Comparison of ENCODE assay signal across 15 cellular contexts in the genomic region with DNA sequence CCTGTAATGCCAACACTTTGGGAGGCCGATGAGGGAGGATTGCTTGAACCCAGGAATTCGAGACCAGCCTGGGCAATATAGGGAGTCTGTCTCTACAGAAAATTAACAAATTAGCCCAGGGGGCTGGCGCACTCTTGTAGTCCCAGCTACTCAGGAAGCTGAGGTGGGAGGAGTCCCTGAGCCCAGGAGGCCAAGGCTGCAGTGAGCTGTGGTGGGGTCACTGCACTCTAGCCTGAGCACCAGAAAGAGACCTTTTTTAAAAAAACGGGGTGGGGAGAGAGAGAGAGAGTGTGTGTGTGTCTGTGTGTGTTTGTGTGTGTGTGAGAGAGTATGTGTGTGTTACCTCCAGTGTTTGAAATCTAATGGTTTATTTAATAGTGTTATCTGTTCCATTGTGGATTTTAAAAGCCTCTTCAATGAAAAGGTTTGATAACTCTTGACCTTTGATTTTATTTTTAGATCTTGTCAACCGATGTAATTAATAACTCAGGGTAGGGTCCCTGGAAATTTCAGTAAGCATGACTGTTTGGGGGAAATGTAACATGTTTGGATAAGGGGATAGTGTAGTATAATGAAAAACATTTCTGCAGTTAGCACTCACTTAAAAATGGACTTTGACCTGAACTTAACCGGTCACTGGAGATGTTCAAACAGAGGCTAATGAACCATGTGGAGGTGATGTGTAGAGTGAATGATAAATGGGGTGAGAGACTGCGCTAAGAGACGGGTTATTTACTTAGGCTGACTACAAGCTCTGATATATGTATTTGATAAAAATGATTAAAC. TPM values are rescaled to one million over a fixed set of nuclear protein-coding genes. Genes with fewer than 3 reads are reported as not detected.
DNase-seq lines count a peak whose midpoint lies in the region; ATAC-seq and TF ChIP-seq lines count a peak whose summit lies in the region.
"Had no signal": no experiment of that assay in that cellular context is flagged by ENCODE, and none has a peak within 500 bp of the region (broad histone marks: within the 10 kb centered on the region; RNA-seq: fewer than 3 reads in every experiment).

No MANE protein-coding gene starts in this region.

- H3K27ac Mint-ChIP-seq in CD8-positive, alpha-beta T cell = peak overlapping the region; percentile 32
- peak overlapping the region; percentile 8 for H3K27ac Mint-ChIP-seq in activated naive CD8-positive, alpha-beta T cell treated with anti-CD3 and anti-CD28 coated beads, Interleukin-2, amount 50 U/mL, for 24 hours
- H3K27ac Mint-ChIP-seq in naive thymus-derived CD4-positive, alpha-beta T cell = peak overlapping the region in 5 of 9 donors; percentile 50 to 73 (median 63)
- H3K27ac Mint-ChIP-seq: activated T-helper 2 cell treated with anti-CD3 and anti-CD28 coated beads, Interferon-gamma antibody, Interleukin-2, Interleukin-4, amounts not matched to agents 10 μg/mL and 5 μg/mL and 100 μg/mL, durations not matched to agents 14 hours and 24 hours and 36 hours had no signal

- no peak overlapping the region for H3K4me3 Mint-ChIP-seq in CD8-positive, alpha-beta T cell
- no peak overlapping the region for H3K4me3 Mint-ChIP-seq in activated naive CD8-positive, alpha-beta T cell treated with anti-CD3 and anti-CD28 coated beads, Interleukin-2, amount 50 U/mL, for 24 hours
- H3K4me3 Mint-ChIP-seq in naive thymus-derived CD4-positive, alpha-beta T cell = no peak overlapping the region

- H3K4me1 ChIP-seq in CD8-positive, alpha-beta T cell (ENCODE audit: insufficient read depth, low read length) = no peaks in the 10 kb centered on the region
- no peaks in the 10 kb centered on the region for H3K4me1 ChIP-seq in naive thymus-derived CD4-positive, alpha-beta T cell (ENCODE audit: control insufficient read depth in 2 of 2, insufficient read depth in 2 of 2, low read length in 2 of 2)
- peaks cover 0 to 16% (median 2%) of the 10 kb centered on the region in 4 donors for H3K4me1 ChIP-seq in tibial artery

- no peak overlapping the region for H3K4me3 ChIP-seq in CD8-positive, alpha-beta T cell (ENCODE audit: low read depth, low read length)
- H3K4me3 ChIP-seq in naive thymus-derived CD4-positive, alpha-beta T cell (ENCODE audit: low read length) = no peak overlapping the region
- no peak overlapping the region for H3K4me3 ChIP-seq in tibial artery
- H3K4me3 ChIP-seq: BLaER1 treated with 17β-estradiol and CSF1 and Interleukin-3, amounts not matched to agents 10 nM and 100 nM; sigmoid colon had no signal

- in situ Hi-C loops in GM13977 (cut with MboI; ENCODE audit: low pct_unique_long_range_greater_than_20kb, low sequenced_read_pairs, unreplicated experiment) = no loop called here

- peaks cover 53% of the 10 kb centered on the region for H3K36me3 Mint-ChIP-seq in CD8-positive, alpha-beta T cell
- H3K36me3 Mint-ChIP-seq in activated naive CD8-positive, alpha-beta T cell treated with anti-CD3 and anti-CD28 coated beads, Interleukin-2, amount 50 U/mL, for 24 hours (ENCODE audit: low read depth) = peaks cover 14% of the 10 kb centered on the region
- peaks cover 0 to 30% (median 14%) of the 10 kb centered on the region in 5 donors for H3K36me3 Mint-ChIP-seq in naive thymus-derived CD4-positive, alpha-beta T cell

- TF ChIP-seq CTCF in CD8-positive, alpha-beta T cell (IDR thresholded peaks at IDR 0.05) = no peak
- TF ChIP-seq CTCF in GM13977 (IDR thresholded peaks at IDR 0.05; ENCODE audit: extremely low read depth, insufficient read depth, missing control alignments) = no peak
- no peak for TF ChIP-seq CTCF in tibial artery (IDR thresholded peaks at IDR 0.05)

- no peaks in the 10 kb centered on the region for H3K27me3 ChIP-seq in CD8-positive, alpha-beta T cell (ENCODE audit: insufficient read depth, low read length)
- H3K27me3 ChIP-seq in naive thymus-derived CD4-positive, alpha-beta T cell (ENCODE audit: control insufficient read depth in 2 of 2, insufficient read depth in 2 of 2, low read length in 2 of 2) = no peaks in the 10 kb centered on the region
- H3K27me3 ChIP-seq in tibial artery = no peaks in the 10 kb centered on the region
- H3K27me3 ChIP-seq: BLaER1 treated with 17β-estradiol and CSF1 and Interleukin-3, amounts not matched to agents 10 nM and 100 nM; sigmoid colon had no signal

- peaks cover 15% of the 10 kb centered on the region for H3K36me3 ChIP-seq in CD8-positive, alpha-beta T cell (ENCODE audit: insufficient read depth, low read length)
- H3K36me3 ChIP-seq in naive thymus-derived CD4-positive, alpha-beta T cell (ENCODE audit: control insufficient read depth in 2 of 3, insufficient read depth in 3 of 3, low read length in 3 of 3) = peaks cover 0 to 21% (median 0%) of the 10 kb centered on the region in 3 experiments
- H3K36me3 ChIP-seq in tibial artery = peaks cover 0 to 24% (median 15%) of the 10 kb centered on the region in 3 donors

- no peak overlapping the region for H3K27ac ChIP-seq in CD8-positive, alpha-beta T cell (ENCODE audit: low read depth, low read length)
- peak overlapping the region; percentile 2 for H3K27ac ChIP-seq in naive thymus-derived CD4-positive, alpha-beta T cell (ENCODE audit: low read depth, low read length)
- H3K27ac ChIP-seq in tibial artery = no peak overlapping the region
- H3K27ac ChIP-seq: BLaER1 treated with 17β-estradiol and CSF1 and Interleukin-3, amounts not matched to agents 10 nM and 100 nM; sigmoid colon had no signal

- no peak for ATAC-seq in CD8-positive, alpha-beta T cell
- no peak for ATAC-seq in activated naive CD8-positive, alpha-beta T cell treated with anti-CD3 and anti-CD28 coated beads, Interleukin-2, amount 50 U/mL, for 24 hours
- no peak for ATAC-seq in naive thymus-derived CD4-positive, alpha-beta T cell
- no peak for ATAC-seq in GM21529 (IDR thresholded peaks at IDR 0.05; ENCODE audit: unreplicated experiment)

- no peaks in the 10 kb centered on the region for H3K9me3 Mint-ChIP-seq in CD8-positive, alpha-beta T cell
- no peaks in the 10 kb centered on the region for H3K9me3 Mint-ChIP-seq in activated naive CD8-positive, alpha-beta T cell treated with anti-CD3 and anti-CD28 coated beads, Interleukin-2, amount 50 U/mL, for 24 hours
- H3K9me3 Mint-ChIP-seq in naive thymus-derived CD4-positive, alpha-beta T cell = no peaks in the 10 kb centered on the region
- H3K9me3 Mint-ChIP-seq: activated T-helper 2 cell treated with anti-CD3 and anti-CD28 coated beads, Interferon-gamma antibody, Interleukin-2, Interleukin-4, amounts not matched to agents 10 μg/mL and 5 μg/mL and 100 μg/mL, durations not matched to agents 14 hours and 24 hours and 36 hours had no signal

- H3K9me3 ChIP-seq in CD8-positive, alpha-beta T cell (ENCODE audit: low read length) = no peaks in the 10 kb centered on the region
- no peaks in the 10 kb centered on the region for H3K9me3 ChIP-seq in naive thymus-derived CD4-positive, alpha-beta T cell (ENCODE audit: control insufficient read depth in 2 of 3, low read length in 3 of 3)
- no peaks in the 10 kb centered on the region for H3K9me3 ChIP-seq in tibial artery
- H3K9me3 ChIP-seq: BLaER1 treated with 17β-estradiol and CSF1 and Interleukin-3, amounts not matched to agents 10 nM and 100 nM; sigmoid colon; SK-N-SH had no signal

- H3K27me3 Mint-ChIP-seq in CD8-positive, alpha-beta T cell (ENCODE audit: low read depth) = no peaks in the 10 kb centered on the region
- no peaks in the 10 kb centered on the region for H3K27me3 Mint-ChIP-seq in activated naive CD8-positive, alpha-beta T cell treated with anti-CD3 and anti-CD28 coated beads, Interleukin-2, amount 50 U/mL, for 24 hours
- H3K27me3 Mint-ChIP-seq in naive thymus-derived CD4-positive, alpha-beta T cell = no peaks in the 10 kb centered on the region

- POLR2A ChIA-PET in CD8-positive, alpha-beta T cell (lab: Charles Lee) = no interaction called here
- POLR2A ChIA-PET in naive thymus-derived CD4-positive, alpha-beta T cell (lab: Charles Lee) = no interaction called here

- intact Hi-C loops in CD8-positive, alpha-beta T cell (cut with DNase I, micrococcal nuclease) = no loop called here
- intact Hi-C loops in naive thymus-derived CD4-positive, alpha-beta T cell (cut with micrococcal nuclease) = no loop called here
- intact Hi-C loops in tibial artery (cut with DNase I; ENCODE audit: low total_unique reads) = no loop called here

- DNase-seq in CD8-positive, alpha-beta T cell = no peak
- DNase-seq in HT-29 (ENCODE audit: low spot score) (peak; percentile 58), GM13977 (ENCODE audit: low spot score) (no peak), tibial artery (no peak), OCI-M1 (lab: John Stamatoyannopoulos, UW) (no peak)
- DNase-seq in activated naive CD8-positive, alpha-beta T cell treated with anti-CD3 and anti-CD28 coated beads, Interleukin-2, amount 50 U/mL, for 24 hours = no peak
- no peak for DNase-seq in naive thymus-derived CD4-positive, alpha-beta T cell
- DNase-seq: activated CD4-positive, alpha-beta T cell treated with anti-CD3 and anti-CD28 coated beads for 4 hours; GOT3; NCI-H1930; sigmoid colon; SK-N-SH had no signal

- CTCF ChIA-PET in CD8-positive, alpha-beta T cell (lab: Charles Lee) = interaction anchor here (0.7 to 1.1 kb wide), 2 partner anchors 7 to 37 kb away, joined by 3 to 4 read pairs; no protein-coding TSS in a partner anchor
- CTCF ChIA-PET in naive thymus-derived CD4-positive, alpha-beta T cell (lab: Charles Lee) = interaction anchor here (0.7 to 0.8 kb wide), 2 partner anchors 32 to 534 kb away, joined by 3 read pairs; no protein-coding TSS in a partner anchor

- peaks cover 3% of the 10 kb centered on the region for H3K4me1 Mint-ChIP-seq in CD8-positive, alpha-beta T cell (ENCODE audit: low read depth)
- H3K4me1 Mint-ChIP-seq in activated naive CD8-positive, alpha-beta T cell treated with anti-CD3 and anti-CD28 coated beads, Interleukin-2, amount 50 U/mL, for 24 hours = peaks cover 4% of the 10 kb centered on the region
- H3K4me1 Mint-ChIP-seq in naive thymus-derived CD4-positive, alpha-beta T cell = peaks cover 0 to 4% (median 0%) of the 10 kb centered on the region in 7 donors

RNA-seq across cellular contexts. Expression of a gene that starts 29.7 kb away (rescaled TPM):
- 10 to 100 TPM; 37.1 to 39.7 TPM for total RNA-seq in CD8-positive, alpha-beta T cell
- 30.6 and 36.5 TPM in 2 replicates for total RNA-seq in HT-29 (2014; rRNA removed; shearing (Covaris generic))
- 10 to 100 TPM; 43.5 to 75.5 (median 68.5) TPM for total RNA-seq in naive thymus-derived CD4-positive, alpha-beta T cell
- 10 to 100 TPM; 13.5 to 35.2 TPM for polyA plus RNA-seq in naive thymus-derived CD4-positive, alpha-beta T cell

Comparison
In these comparisons a context has a peak if more than half of its experiments do, and no peak if none do; other contexts are left out.
1. H3K27ac Mint-ChIP-seq: peak in every context shown above with its lines; median percentile 63 in naive thymus-derived CD4-positive, alpha-beta T cell; 32 in CD8-positive, alpha-beta T cell; 8 in activated naive CD8-positive, alpha-beta T cell treated with anti-CD3 and anti-CD28 coated beads, Interleukin-2, amount 50 U/mL, for 24 hours.